26 cellular contexts compared by ENCODE assay signal in genomic region chr12:66726531-66726930, GRCh38. TPM values are rescaled to one million over a fixed set of nuclear protein-coding genes. Genes with fewer than 3 reads are reported as not detected.
DNase-seq lines count a peak whose midpoint lies in the region; ATAC-seq, FAIRE-seq and TF ChIP-seq lines count a peak whose summit lies in the region.
"Had no signal": no experiment of that assay in that cellular context is flagged by ENCODE, and none has a peak within 500 bp of the region (broad histone marks: within the 10 kb centered on the region; RNA-seq: fewer than 3 reads in every experiment).

No MANE protein-coding gene starts in this region.

- peak overlapping the region; percentile 85 for H3K4me2 ChIP-seq in BLaER1
- H3K4me2 ChIP-seq: A549, PC-9 had no signal

- CTCF ChIA-PET in activated B cell treated with CpG ODN at 0.5 μM for 24 hours (lab: Charles Lee), result no interaction called here

- no peaks in the 10 kb centered on the region for H4K20me1 ChIP-seq in BLaER1

- H3K36me3 Mint-ChIP-seq in activated B cell treated with CpG ODN at 0.5 μM for 24 hours (ENCODE audit: low read depth), result no peaks in the 10 kb centered on the region
- H3K36me3 Mint-ChIP-seq in naive B cell, result no peaks in the 10 kb centered on the region

- H3K4me1 ChIP-seq in BLaER1, result peaks cover 38% of the 10 kb centered on the region
- H3K4me1 ChIP-seq: A549, SJSA1 had no signal

- H3K27ac ChIP-seq in BLaER1, result peak overlapping the region; percentile 84
- H3K27ac ChIP-seq: A549, HL-60, PC-9, SJSA1 had no signal

- H3K4me3 Mint-ChIP-seq in activated B cell treated with CpG ODN at 0.5 μM for 24 hours (peak overlapping the region; percentile 21), naive B cell (peak overlapping the region in 6 of 8 donors; percentile 19 to 81 (median 62))

- peak overlapping the region; percentile 17 for H3K9ac ChIP-seq in BLaER1

- peaks cover 3% of the 10 kb centered on the region; the same call in 1 of the 2 replicates for H3K9me3 ChIP-seq in BLaER1
- H3K9me3 ChIP-seq: A549, SJSA1 had no signal

- H3K4me1 Mint-ChIP-seq in activated B cell treated with CpG ODN at 0.5 μM for 24 hours (peaks cover 29% of the 10 kb centered on the region), naive B cell (peaks cover 15 to 42% (median 24%) of the 10 kb centered on the region in 3 donors)

- intact Hi-C loops in activated B cell treated with CpG ODN at 0.5 μM for 24 hours (cut with micrococcal nuclease), result no loop called here

- peak overlapping the region; percentile 27; the same call in 1 of the 2 replicates for H3K4me3 ChIP-seq in BLaER1
- H3K4me3 ChIP-seq: A549, PC-9, SJSA1 had no signal

- H3K27me3 Mint-ChIP-seq in activated B cell treated with CpG ODN at 0.5 μM for 24 hours (no peaks in the 10 kb centered on the region), naive B cell (no peaks in the 10 kb centered on the region)

- FAIRE-seq in GM12892 (lab: Jason Lieb, UNC), result peak; percentile 17
- FAIRE-seq: A549, GM19239, H1 had no signal

- peak overlapping the region; percentile 7 for H3K27ac Mint-ChIP-seq in activated B cell treated with CpG ODN at 0.5 μM for 24 hours
- H3K27ac Mint-ChIP-seq in naive B cell, result peak overlapping the region in 4 of 6 donors; percentile 1 to 65 (median 44)

- no peak for TF ChIP-seq POLR2A in GM12892 (IDR thresholded peaks at IDR 0.05; ENCODE audit: low read depth, low read length)

- POLR2A ChIA-PET in activated B cell treated with CpG ODN at 0.5 μM for 24 hours (lab: Charles Lee), result no interaction called here

- H3K9me3 Mint-ChIP-seq in activated B cell treated with CpG ODN at 0.5 μM for 24 hours (no peaks in the 10 kb centered on the region), naive B cell (no peaks in the 10 kb centered on the region)

- no peak for DNase-seq in GM12892 (ENCODE audit: insufficient read length)
- DNase-seq in activated B cell treated with CpG ODN at 0.5 μM for 24 hours, result no peak
- DNase-seq in naive B cell, result no peak
- DNase-seq in activated CD4-positive, alpha-beta T cell treated with anti-CD3 and anti-CD28 coated beads, Interleukin-2, amount 50 U/mL, for 1 hour, result no peak
- no peak for DNase-seq in activated CD4-positive, CD25-positive, alpha-beta regulatory T cell (lab: John Stamatoyannopoulos, UW)
- DNase-seq: AML-193, Calu3, DMS79 treated with DMSO at 0.1 percent for 48 hours, HCEC 1CT, NCI-H1092, NCI-H1417 treated with DMSO at 0.1 percent for 48 hours, NCI-H187, NCI-H2081 treated with DMSO at 0.1 percent for 48 hours, NCI-H2171, NCI-H226, NCI-H510A, PC-9 had no signal

- ATAC-seq in activated B cell treated with CpG ODN at 0.5 μM for 24 hours (ENCODE audit: low read depth) (no peak), naive B cell (ENCODE audit: low read depth in 2 of 2) (peak in 1 of 2 donors; percentile 52), HG03354 (IDR thresholded peaks at IDR 0.05; ENCODE audit: poor library complexity, severe bottlenecking, unreplicated experiment) (no peak)
- ATAC-seq: A549, Right ventricle myocardium inferior had no signal

- no peak for TF ChIP-seq CTCF in activated B cell treated with CpG ODN at 0.5 μM for 24 hours (IDR thresholded peaks at IDR 0.05)

- H3K27me3 ChIP-seq in BLaER1, result no peaks in the 10 kb centered on the region

- H3K36me3 ChIP-seq in BLaER1, result no peaks in the 10 kb centered on the region
- H3K36me3 ChIP-seq: SJSA1 had no signal

RNA-seq across cellular contexts. Expression of gene GRIP1, which starts 47.7 kb away (rescaled TPM):
- polyA plus RNA-seq in GM12892 (2012; ENCODE audit: missing spikeins), result 0.13 TPM
- 0.49 and 0.54 TPM in 2 replicates for total RNA-seq in activated B cell treated with CpG ODN at 0.5 μM for 24 hours
- under 1 TPM in 4 of 6 donors, not detected in 2; 0.25 to 0.45 (median 0.44) TPM for polyA plus RNA-seq in naive B cell (ENCODE audit: low read depth in 6 of 6)
- total RNA-seq: RPMI7951 had no signal
